8 cellular contexts compared by ENCODE assay signal in genomic region chr1:149848811-149849210, GRCh38. TPM values are rescaled to one million over a fixed set of nuclear protein-coding genes. Genes with fewer than 3 reads are reported as not detected.
DNase-seq lines count a peak whose midpoint lies in the region; ATAC-seq and TF ChIP-seq lines count a peak whose summit lies in the region.

No MANE protein-coding gene starts in this region.

- H3K36me3 Mint-ChIP-seq in CD4-positive, CD25-positive, alpha-beta regulatory T cell = peaks cover 11% of the 10 kb centered on the region
- H3K36me3 Mint-ChIP-seq in brain = peaks cover 12% of the 10 kb centered on the region

- no peaks in the 10 kb centered on the region for H3K27me3 Mint-ChIP-seq in CD4-positive, CD25-positive, alpha-beta regulatory T cell
- no peaks in the 10 kb centered on the region for H3K27me3 Mint-ChIP-seq in brain

- H3K27ac ChIP-seq in CD4-positive, CD25-positive, alpha-beta regulatory T cell (ENCODE audit: insufficient read depth, low read length, poor library complexity, severe bottlenecking) = peak overlapping the region; percentile 76
- H3K27ac ChIP-seq in KOPT-K1 (ENCODE audit: low read depth, low read length, poor library complexity, severe bottlenecking) (peak overlapping the region; percentile 92), muscle layer of duodenum (ENCODE audit: low read length) (peak overlapping the region; percentile 96)

- peak overlapping the region; percentile 97 for H3K4me3 ChIP-seq in CD4-positive, CD25-positive, alpha-beta regulatory T cell (ENCODE audit: low read depth, low read length)
- H3K4me3 ChIP-seq in muscle layer of duodenum (ENCODE audit: low read depth in 1 of 2, low read length in 2 of 2) = peak overlapping the region; percentile 56 to 82

- ATAC-seq in CD4-positive, CD25-positive, alpha-beta regulatory T cell (ENCODE audit: low read depth in 2 of 2) = no peak
- no peak for ATAC-seq in HG03196 (IDR thresholded peaks at IDR 0.05; ENCODE audit: unreplicated experiment)
- no peak for ATAC-seq in GM18867 (IDR thresholded peaks at IDR 0.05; ENCODE audit: unreplicated experiment)

- peaks cover 5% of the 10 kb centered on the region for H3K36me3 ChIP-seq in CD4-positive, CD25-positive, alpha-beta regulatory T cell (ENCODE audit: control insufficient read depth, insufficient read depth, low read length)
- H3K36me3 ChIP-seq in KOPT-K1 (ENCODE audit: insufficient read depth, low read length) (peaks cover 9% of the 10 kb centered on the region; the same call in 1 of the 2 replicates), muscle layer of duodenum (ENCODE audit: control insufficient read depth in 1 of 2, insufficient read depth in 2 of 2, low read length in 2 of 2) (no peaks in the 10 kb centered on the region)

- peaks cover 0 to 2% (median 0%) of the 10 kb centered on the region in 7 donors for H3K9me3 Mint-ChIP-seq in CD4-positive, CD25-positive, alpha-beta regulatory T cell
- H3K9me3 Mint-ChIP-seq in brain = no peaks in the 10 kb centered on the region

- peak in 1 of 3 donors; percentile 0 for DNase-seq in CD4-positive, CD25-positive, alpha-beta regulatory T cell
- no peak for DNase-seq in Kasumi-1 (lab: John Stamatoyannopoulos, UW)
- no peak for DNase-seq in effector CD4-positive, alpha-beta T cell

- peaks cover 42 to 54% (median 52%) of the 10 kb centered on the region in 4 donors for H3K4me1 Mint-ChIP-seq in CD4-positive, CD25-positive, alpha-beta regulatory T cell
- peaks cover 62% of the 10 kb centered on the region for H3K4me1 Mint-ChIP-seq in brain

- no peaks in the 10 kb centered on the region for H3K27me3 ChIP-seq in CD4-positive, CD25-positive, alpha-beta regulatory T cell (ENCODE audit: control insufficient read depth, insufficient read depth, low read length)
- H3K27me3 ChIP-seq in muscle layer of duodenum (ENCODE audit: low read depth, low read length) = no peaks in the 10 kb centered on the region

- H3K27ac Mint-ChIP-seq in CD4-positive, CD25-positive, alpha-beta regulatory T cell = peak overlapping the region; percentile 75 to 86 (median 84)
- peak overlapping the region; percentile 68 to 97 (median 91) for H3K27ac Mint-ChIP-seq in brain

- peaks cover 56% of the 10 kb centered on the region for H3K4me1 ChIP-seq in CD4-positive, CD25-positive, alpha-beta regulatory T cell (ENCODE audit: control insufficient read depth, insufficient read depth, low read length, poor library complexity, severe bottlenecking)
- H3K4me1 ChIP-seq in muscle layer of duodenum (ENCODE audit: control insufficient read depth in 1 of 2, insufficient read depth in 2 of 2, low read length in 2 of 2) = peaks cover 22 to 29% of the 10 kb centered on the region in 2 donors

- peak overlapping the region; percentile 88 to 96 (median 92) for H3K4me3 Mint-ChIP-seq in CD4-positive, CD25-positive, alpha-beta regulatory T cell
- peak overlapping the region; percentile 86 to 95 (median 88) for H3K4me3 Mint-ChIP-seq in brain

- H3K9me3 ChIP-seq in CD4-positive, CD25-positive, alpha-beta regulatory T cell (ENCODE audit: control insufficient read depth in 2 of 2, low read length in 2 of 2) = no peaks in the 10 kb centered on the region
- no peaks in the 10 kb centered on the region for H3K9me3 ChIP-seq in KOPT-K1 (ENCODE audit: insufficient read depth, low read length, poor library complexity, severe bottlenecking)
- H3K9me3 ChIP-seq in muscle layer of duodenum (ENCODE audit: control insufficient read depth in 1 of 2, low read length in 2 of 2) = no peaks in the 10 kb centered on the region

- TF ChIP-seq CTCF in brain (conservative IDR thresholded peaks at IDR 0.05) = no peak

RNA-seq across cellular contexts. Expression of gene BOLA1, which starts 50.6 kb away (rescaled TPM):
- total RNA-seq in CD4-positive, CD25-positive, alpha-beta regulatory T cell = 6.2 TPM
- 10 to 100 TPM; 37.9 to 47.8 (median 39.5) TPM for polyA plus RNA-seq in CD4-positive, CD25-positive, alpha-beta regulatory T cell
- 39.0 TPM for polyA plus RNA-seq in brain (ENCODE audit: insufficient read depth, low read depth, low replicate concordance)
